Comparison of ENCODE assay signal across 24 cellular contexts in genomic region chr17:56426901-56427300, GRCh38.
"Had no signal": no experiment of that assay in that cellular context is flagged by ENCODE, and none has a peak within 500 bp of the region (broad histone marks: within the 10 kb centered on the region; RNA-seq: fewer than 3 reads in every experiment).

No MANE protein-coding gene starts in this region.

- H3K27me3 ChIP-seq: colonic mucosa, esophagus muscularis mucosa, gastrocnemius medialis, left lung had no signal

- H3K4me3 ChIP-seq: colonic mucosa, esophagus muscularis mucosa, gastrocnemius medialis, heart right ventricle, left lung, lower lobe of right lung, mucosa of descending colon had no signal

- DNase-seq: colonic mucosa; cortex of kidney; effector CD8-positive, alpha-beta T cell; effector memory CD8-positive, alpha-beta T cell; endodermal cell; foreskin fibroblast; foreskin melanocyte; gastrocnemius medialis; glutamatergic neuron; head of caudate nucleus; heart right ventricle; hippocampal formation; left cardiac atrium; left lung; left ventricle myocardium superior; lower lobe of right lung; mesenchymal stem cell; mucosa of descending colon; naive B cell; naive thymus-derived CD8-positive, alpha-beta T cell had no signal

- H3K9me3 ChIP-seq: colonic mucosa, esophagus muscularis mucosa, gastrocnemius medialis, heart right ventricle, left lung, lower lobe of right lung, mucosa of descending colon had no signal

- H3K36me3 ChIP-seq: colonic mucosa, esophagus muscularis mucosa, gastrocnemius medialis, heart right ventricle, left lung, lower lobe of right lung had no signal

- H3K4me1 ChIP-seq: colonic mucosa, esophagus muscularis mucosa, gastrocnemius medialis, heart right ventricle, left lung, lower lobe of right lung had no signal

- H3K27ac ChIP-seq: colonic mucosa, esophagus muscularis mucosa, gastrocnemius medialis, heart right ventricle, left lung, lower lobe of right lung had no signal

- ATAC-seq: effector memory CD8-positive, alpha-beta T cell; gastrocnemius medialis; heart right ventricle; left cardiac atrium; left lung; left ventricle myocardium superior; lower lobe of right lung; mucosa of descending colon; naive thymus-derived CD8-positive, alpha-beta T cell had no signal

- FAIRE-seq: endometrium, islet of Langerhans, keratinocyte had no signal
